ENCODE assay signal across 11 cellular contexts in the genomic region with DNA sequence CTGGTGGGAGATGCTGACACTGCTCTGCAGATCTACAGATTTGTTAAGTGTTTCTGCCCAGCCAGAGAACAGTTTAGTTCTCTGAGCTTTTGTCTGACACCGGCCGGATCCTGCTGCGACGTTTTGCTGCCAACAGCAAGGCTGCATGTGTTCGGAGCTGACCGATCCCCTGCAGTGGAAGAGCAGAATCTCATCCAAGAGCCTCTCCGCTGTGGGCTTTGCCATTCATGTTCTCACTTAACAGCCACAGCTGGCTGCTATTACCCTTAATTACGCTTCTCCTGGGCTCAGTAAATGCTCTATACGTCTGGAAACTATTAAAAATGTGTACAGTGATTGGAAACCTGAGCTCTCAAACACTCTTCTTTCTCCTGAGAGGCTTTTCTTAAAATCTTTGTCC.
DNase-seq lines count a peak whose midpoint lies in the region; ATAC-seq and TF ChIP-seq lines count a peak whose summit lies in the region.
"Had no signal": no experiment of that assay in that cellular context is flagged by ENCODE, and none has a peak within 500 bp of the region (broad histone marks: within the 10 kb centered on the region; RNA-seq: fewer than 3 reads in every experiment).

No MANE protein-coding gene starts in this region.

- DNase-seq in A673 (ENCODE audit: low spot score) = peak; percentile 76
- peak; percentile 29 to 41 for DNase-seq in NCI-H1930 (lab: John Stamatoyannopoulos, UW)
- peak in 40 of 58 donors; percentile 6 to 71 (median 41) for DNase-seq in anterior cingulate cortex (lab: John Stamatoyannopoulos, UW)
- peak in 29 of 51 donors; percentile 9 to 75 (median 36) for DNase-seq in hypothalamus (lab: John Stamatoyannopoulos, UW)
- DNase-seq in kidney tubule cell (ENCODE audit: low spot score) = no peak
- no peak for DNase-seq in activated CD4-positive, alpha-beta T cell treated with anti-CD3 and anti-CD28 coated beads, Interleukin-2, amount 50 U/mL, for 1 hour
- DNase-seq: activated T-cell treated with anti-CD3 and anti-CD28 coated beads, Interleukin-2, amount 50 U/mL, for 72 hours; NCI-H82 had no signal

- BruUV-seq in A673 (replicated peaks; lab: Mats Ljungman, UMichigan) = no TSS peak

- intact Hi-C loops in A673 (cut with micrococcal nuclease; ENCODE audit: unreplicated experiment) = no loop called here

- ATAC-seq in GM21723 (IDR thresholded peaks at IDR 0.05; ENCODE audit: unreplicated experiment) = no peak
- ATAC-seq in HG02870 (IDR thresholded peaks at IDR 0.05; ENCODE audit: unreplicated experiment) = no peak
- ATAC-seq: A549; activated T-cell treated with anti-CD3 and anti-CD28 coated beads, Interleukin-2, amount 50 U/mL, for 72 hours had no signal

- H3K4me3 ChIP-seq in A673 (ENCODE audit: low read depth, low read length, poor library complexity, severe bottlenecking) = no peak overlapping the region
- H3K4me3 ChIP-seq: A549 had no signal

- POLR2A ChIA-PET in A673 (lab: Charles Lee; ENCODE audit: low non-redundant PET) = no interaction called here

- H3K9me3 ChIP-seq in A673 (ENCODE audit: low read depth, low read length, poor library complexity, severe bottlenecking) = no peaks in the 10 kb centered on the region
- H3K9me3 ChIP-seq: A549 had no signal

- no peak for TF ChIP-seq CTCF in A673 (conservative IDR thresholded peaks at IDR 0.05; ENCODE audit: low read depth, low read length)

- CTCF ChIA-PET in A673 (lab: Charles Lee) = no interaction called here

- H3K4me1 ChIP-seq in A673 (ENCODE audit: insufficient read depth, low read length, poor library complexity, severe bottlenecking) = peaks cover 22% of the 10 kb centered on the region

- no peaks in the 10 kb centered on the region for H3K27me3 ChIP-seq in A673 (replicated peaks; ENCODE audit: insufficient read depth, low read depth, low read length, poor library complexity)

- no peaks in the 10 kb centered on the region for H3K36me3 ChIP-seq in A673 (ENCODE audit: insufficient read depth, low read length, poor library complexity, severe bottlenecking)

- peak overlapping the region; percentile 41 for H3K27ac ChIP-seq in A673 (ENCODE audit: low read depth, low read length, poor library complexity, severe bottlenecking)

Comparison
In these comparisons a context has a peak if more than half of its experiments do, and no peak if none do; other contexts are left out.
1. DNase-seq: peak in A673 (single experiment), NCI-H1930 (2 of 2), anterior cingulate cortex (40 of 58) and hypothalamus (29 of 51); none in kidney tubule cell (single experiment) and activated CD4-positive, alpha-beta T cell treated with anti-CD3 and anti-CD28 coated beads, Interleukin-2, amount 50 U/mL, for 1 hour (single experiment).